ENCODE assay signal across 15 cellular contexts in genomic region chr15:85589873-85590272, GRCh38.
DNase-seq lines count a peak whose midpoint lies in the region; FAIRE-seq and TF ChIP-seq lines count a peak whose summit lies in the region.
"Had no signal": no experiment of that assay in that cellular context is flagged by ENCODE, and none has a peak within 500 bp of the region (broad histone marks: within the 10 kb centered on the region; RNA-seq: fewer than 3 reads in every experiment).

No MANE protein-coding gene starts in this region.

- H3K36me3 Mint-ChIP-seq in chondrocyte (ENCODE audit: low read depth), result peaks cover 5% of the 10 kb centered on the region
- H3K36me3 Mint-ChIP-seq in activated naive CD4-positive, alpha-beta T cell treated with anti-CD3 and anti-CD28 coated beads, Interleukin-2, amount 10 ng/mL, durations not matched to agents 7 days and 5 days, result peaks cover 38% of the 10 kb centered on the region

- H3K9me3 ChIP-seq in GM23248 (ENCODE audit: low read depth) (no peaks in the 10 kb centered on the region), smooth muscle cell (replicated peaks; ENCODE audit: low read depth) (no peaks in the 10 kb centered on the region)
- H3K9me3 ChIP-seq: testis had no signal

- no peaks in the 10 kb centered on the region for H3K9me3 Mint-ChIP-seq in chondrocyte (ENCODE audit: low read depth)
- H3K9me3 Mint-ChIP-seq in activated naive CD4-positive, alpha-beta T cell treated with anti-CD3 and anti-CD28 coated beads, Interleukin-2, amount 10 ng/mL, durations not matched to agents 7 days and 5 days, result no peaks in the 10 kb centered on the region
- H3K9me3 Mint-ChIP-seq: CD8-positive, alpha-beta memory T cell had no signal

- peak overlapping the region; percentile 36 for H3K4me2 ChIP-seq in GM23248 (ENCODE audit: unreplicated experiment)
- no peak overlapping the region for H3K4me2 ChIP-seq in smooth muscle cell

- H3K79me2 ChIP-seq in GM23248 (ENCODE audit: insufficient read depth) (peaks cover 78% of the 10 kb centered on the region), smooth muscle cell (ENCODE audit: low read depth) (peaks cover 46% of the 10 kb centered on the region)

- WGBS in GM23248 (ENCODE audit: low coverage in 1 of 2, low lambda C conversion rate in 2 of 2, missing lambda C conversion rate in 2 of 2), 2 experiments, result 6 to 12% methylated on average over 2 of the region's 2 CpGs
- 88% methylated on average over 2 of the region's 2 CpGs for WGBS in smooth muscle cell (ENCODE audit: low lambda C conversion rate)

- H3K4me3 ChIP-seq in GM23248, result peak overlapping the region; percentile 32; the same call in 1 of the 2 replicates
- no peak overlapping the region for H3K4me3 ChIP-seq in smooth muscle cell
- H3K4me3 ChIP-seq: testis had no signal

- peak overlapping the region; percentile 97 for H3K27ac ChIP-seq in GM23248
- H3K27ac ChIP-seq in smooth muscle cell (ENCODE audit: low read depth), result peak overlapping the region; percentile 94

- H3K27ac Mint-ChIP-seq in chondrocyte (ENCODE audit: unreplicated experiment), result peak overlapping the region; percentile 65
- H3K27ac Mint-ChIP-seq in activated naive CD4-positive, alpha-beta T cell treated with anti-CD3 and anti-CD28 coated beads, Interleukin-2, amount 10 ng/mL, durations not matched to agents 7 days and 5 days, result no peak overlapping the region

- peak overlapping the region; percentile 70 for H3K9ac ChIP-seq in GM23248
- H3K9ac ChIP-seq in smooth muscle cell (ENCODE audit: low read depth), result no peak overlapping the region

- H2AFZ ChIP-seq in GM23248 (no peak overlapping the region), smooth muscle cell (ENCODE audit: low read depth) (no peak overlapping the region)

- H3K27me3 ChIP-seq in GM23248 (replicated peaks; ENCODE audit: insufficient read depth) (no peaks in the 10 kb centered on the region), smooth muscle cell (ENCODE audit: low read depth) (no peaks in the 10 kb centered on the region)
- H3K27me3 ChIP-seq: testis had no signal

- CTCF ChIA-PET in activated naive CD4-positive, alpha-beta T cell treated with anti-CD3 and anti-CD28 coated beads, Interleukin-2, amount 10 ng/mL, durations not matched to agents 7 days and 5 days (lab: Charles Lee), result no interaction called here

- DNase-seq in GM23248 (peak; percentile 91), chondrocyte (ENCODE audit: low spot score) (no peak), left kidney (ENCODE audit: low read depth, low spot score) (peak; percentile 24), smooth muscle cell (lab: John Stamatoyannopoulos, UW; ENCODE audit: unreplicated experiment) (no peak), SIG-M5 (lab: John Stamatoyannopoulos, UW) (no peak), HTR-8/SVneo (ENCODE audit: insufficient read length, low spot score) (no peak), DMS153 (lab: John Stamatoyannopoulos, UW) (no peak)
- DNase-seq in activated naive CD4-positive, alpha-beta T cell treated with anti-CD3 and anti-CD28 coated beads, Interleukin-2, amount 10 ng/mL, durations not matched to agents 7 days and 5 days, result no peak
- DNase-seq: activated gamma-delta T cell; CD8-positive, alpha-beta memory T cell; cortex of kidney; NCI-H1092; NCI-H774; occipital lobe; testis had no signal

- no peaks in the 10 kb centered on the region for H3K36me3 ChIP-seq in GM23248 (ENCODE audit: low read depth)
- no peaks in the 10 kb centered on the region for H3K36me3 ChIP-seq in smooth muscle cell (ENCODE audit: low read depth)

- H3K4me3 Mint-ChIP-seq in chondrocyte (ENCODE audit: unreplicated experiment), result peak overlapping the region; percentile 27
- no peak overlapping the region for H3K4me3 Mint-ChIP-seq in activated naive CD4-positive, alpha-beta T cell treated with anti-CD3 and anti-CD28 coated beads, Interleukin-2, amount 10 ng/mL, durations not matched to agents 7 days and 5 days
- H3K4me3 Mint-ChIP-seq: CD8-positive, alpha-beta memory T cell had no signal

- in situ Hi-C loops in GM23248 (cut with MboI), result no loop called here

- FAIRE-seq in HTR-8/SVneo (lab: Jason Lieb, UNC), result no peak

- H4K20me1 ChIP-seq in GM23248 (ENCODE audit: insufficient read depth), result no peaks in the 10 kb centered on the region
- peaks cover 2% of the 10 kb centered on the region for H4K20me1 ChIP-seq in smooth muscle cell (ENCODE audit: low read depth)

- H3F3A ChIP-seq in GM23248 (ENCODE audit: insufficient read depth), result peaks cover 51% of the 10 kb centered on the region
- H3F3A ChIP-seq in smooth muscle cell (ENCODE audit: low read depth), result peaks cover 23% of the 10 kb centered on the region

- TF ChIP-seq CTCF in chondrocyte (IDR thresholded peaks at IDR 0.05) (no peak), smooth muscle cell (IDR thresholded peaks at IDR 0.05; ENCODE audit: borderline replicate concordance, insufficient read depth, poor library complexity, severe bottlenecking) (no peak)

- H3K27me3 Mint-ChIP-seq in chondrocyte (ENCODE audit: low read depth), result no peaks in the 10 kb centered on the region
- H3K27me3 Mint-ChIP-seq in activated naive CD4-positive, alpha-beta T cell treated with anti-CD3 and anti-CD28 coated beads, Interleukin-2, amount 10 ng/mL, durations not matched to agents 7 days and 5 days, result no peaks in the 10 kb centered on the region
- H3K27me3 Mint-ChIP-seq: CD8-positive, alpha-beta memory T cell had no signal

- H3K4me1 Mint-ChIP-seq in chondrocyte (ENCODE audit: low read depth), result peaks cover 63% of the 10 kb centered on the region
- peaks cover 18% of the 10 kb centered on the region for H3K4me1 Mint-ChIP-seq in activated naive CD4-positive, alpha-beta T cell treated with anti-CD3 and anti-CD28 coated beads, Interleukin-2, amount 10 ng/mL, durations not matched to agents 7 days and 5 days

- H3K4me1 ChIP-seq in GM23248 (ENCODE audit: insufficient read depth), result peaks cover 43% of the 10 kb centered on the region
- peaks cover 15% of the 10 kb centered on the region for H3K4me1 ChIP-seq in smooth muscle cell (ENCODE audit: low read depth)
- H3K4me1 ChIP-seq: testis had no signal

- no peaks in the 10 kb centered on the region for H3K9me2 ChIP-seq in GM23248 (ENCODE audit: insufficient read depth)

Comparison
In these comparisons a context has a peak if more than half of its experiments do, and no peak if none do; other contexts are left out.
1. DNase-seq: peak in GM23248 (single experiment) and left kidney (single experiment); none in chondrocyte (single experiment), smooth muscle cell (single experiment), SIG-M5 (single experiment), activated naive CD4-positive, alpha-beta T cell treated with anti-CD3 and anti-CD28 coated beads, Interleukin-2, amount 10 ng/mL, durations not matched to agents 7 days and 5 days (single experiment), HTR-8/SVneo (single experiment) and DMS153 (single experiment).